8 cellular contexts compared by ENCODE assay signal in the genomic region with DNA sequence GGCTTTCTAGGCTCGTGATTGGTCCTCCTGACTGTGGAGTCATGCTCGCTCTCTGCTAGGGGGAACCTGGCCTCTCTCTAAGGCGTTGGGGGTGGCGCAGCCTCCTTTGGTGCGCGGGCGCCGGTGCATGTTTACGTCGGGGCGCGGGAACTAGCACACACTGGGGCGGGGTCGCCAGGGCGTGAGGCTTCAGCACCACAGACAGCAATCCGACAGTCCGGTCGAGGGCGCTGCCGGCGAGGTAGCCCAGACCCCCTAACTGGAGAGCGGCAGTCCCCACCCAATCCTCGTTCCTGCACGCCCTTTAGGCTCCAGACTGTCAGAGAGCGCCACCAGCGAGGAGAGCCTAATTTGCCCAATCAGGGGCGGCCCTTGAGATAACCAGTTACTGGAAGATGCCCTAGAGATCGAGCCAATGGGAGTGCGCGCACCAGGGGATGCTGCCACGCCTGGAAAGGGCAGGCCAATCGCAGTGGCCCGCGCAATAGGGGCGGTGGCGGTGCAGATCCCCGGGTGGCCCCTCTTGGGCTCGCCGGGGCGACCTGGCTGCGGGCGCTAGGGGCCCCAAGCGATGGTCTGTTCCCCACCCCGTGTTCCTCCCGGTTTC. TPM values are rescaled to one million over a fixed set of nuclear protein-coding genes. Genes with fewer than 3 reads are reported as not detected.
A peak's percentile ranks its signal among the peaks of the same experiment; 100 is the strongest.
DNase-seq lines count a peak whose midpoint lies in the region; ATAC-seq and TF ChIP-seq lines count a peak whose summit lies in the region.

No MANE protein-coding gene starts in this region.

- in situ Hi-C loops in GM18951 (cut with MboI; ENCODE audit: low sequenced_read_pairs, unreplicated experiment) = no loop called here

- peaks cover 46% of the 10 kb centered on the region for H3K27me3 ChIP-seq in AG04450 (ENCODE audit: control insufficient read depth, insufficient read depth, low read length)

- peak overlapping the region; percentile 51 for H3K4me3 ChIP-seq in AG04450 (ENCODE audit: low read depth, low read length)

- POLR2A ChIA-PET in AG04450 (lab: Yijun Ruan, JAX) = interaction anchor here (0.6 to 1.0 kb wide), 3 partner anchors 188 to 869 kb away, joined by 5 to 11 read pairs (median 10); no protein-coding TSS in a partner anchor

- DNase-seq in AG04450 (ENCODE audit: low read depth, low spot score) = peak; percentile 59
- DNase-seq in NCI-H524 treated with DMSO at 0.1 percent for 48 hours (lab: John Stamatoyannopoulos, UW) = peak; percentile 97
- DNase-seq in activated CD4-positive, alpha-beta T cell treated with anti-CD3 and anti-CD28 coated beads, Interleukin-2, amount 50 U/mL, for 1 hour = peak; percentile 49
- DNase-seq in effector CD4-positive, alpha-beta T cell = peak; percentile 20
- peak; percentile 83 to 88 for DNase-seq in lung microvascular endothelial cell (ENCODE audit: low read depth in 2 of 2)
- peak; percentile 41 for DNase-seq in stimulated activated CD8-positive, alpha-beta memory T cell treated with anti-CD3 and anti-CD28 coated beads, Interleukin-15, amount 100 ng/mL, for 24 hours (ENCODE audit: low read depth)

- no peak overlapping the region for H3K27ac ChIP-seq in AG04450 (ENCODE audit: low read depth, low read length)

- TF ChIP-seq CTCF in AG04450 (IDR thresholded peaks at IDR 0.05; ENCODE audit: low read depth, low read length) = no peak

- peaks cover 13% of the 10 kb centered on the region; the same call in 1 of the 2 replicates for H3K9me3 ChIP-seq in AG04450 (ENCODE audit: control insufficient read depth, insufficient read depth, low read length)

- ATAC-seq in HG03432 (IDR thresholded peaks at IDR 0.05; ENCODE audit: unreplicated experiment) = peak; percentile 77

- TF ChIP-seq POLR2A in GM18951 (IDR thresholded peaks at IDR 0.05; ENCODE audit: extremely low read depth, insufficient read depth, insufficient read length) = peak; percentile 43

- CTCF ChIA-PET in AG04450 (lab: Charles Lee) = interaction anchor here (0.6 to 2.2 kb wide), 30 partner anchors 8 to 356 kb away, joined by 3 to 22 read pairs (median 4); a partner anchor contains a TSS

RNA-seq across cellular contexts. Expression of a gene that starts 1.0 kb away (rescaled TPM):
- polyA plus RNA-seq in AG04450 (2011; rRNA removed) = not detected in 2 replicates
- 0.09 TPM in 1 of 2 replicates, not detected in the other for polyA minus RNA-seq in AG04450 (2011; rRNA and poly(A)+ RNA removed)
- total RNA-seq in lung microvascular endothelial cell = not detected in 2 replicates

RNA-seq across cellular contexts. Expression of a gene that starts 23.8 kb away (rescaled TPM):
- 1.7 and 2.1 TPM in 2 replicates for polyA plus RNA-seq in AG04450 (2011; rRNA removed)
- polyA minus RNA-seq in AG04450 (2011; rRNA and poly(A)+ RNA removed) = 3.4 and 3.5 TPM in 2 replicates
- 5.2 and 7.5 TPM in 2 replicates for total RNA-seq in lung microvascular endothelial cell

RNA-seq across cellular contexts. Expression of a gene that starts 46.4 kb away (rescaled TPM):
- polyA plus RNA-seq in AG04450 (2011; rRNA removed) = 125 and 165 TPM in 2 replicates
- polyA minus RNA-seq in AG04450 (2011; rRNA and poly(A)+ RNA removed) = 134 and 184 TPM in 2 replicates
- 103 and 132 TPM in 2 replicates for total RNA-seq in lung microvascular endothelial cell

RNA-seq across cellular contexts. Expression of a gene that starts 47.0 kb away (rescaled TPM):
- 0.09 and 0.21 TPM in 2 replicates for polyA plus RNA-seq in AG04450 (2011; rRNA removed)
- polyA minus RNA-seq in AG04450 (2011; rRNA and poly(A)+ RNA removed) = 0.14 TPM in 1 of 2 replicates, not detected in the other
- total RNA-seq in lung microvascular endothelial cell = under 0.01 TPM in 1 of 2 replicates, not detected in the other

RNA-seq across cellular contexts. Expression of a gene that starts 47.1 kb away (rescaled TPM):
- 28.2 and 29.3 TPM in 2 replicates for polyA plus RNA-seq in AG04450 (2011; rRNA removed)
- 55.4 and 56.3 TPM in 2 replicates for polyA minus RNA-seq in AG04450 (2011; rRNA and poly(A)+ RNA removed)
- total RNA-seq in lung microvascular endothelial cell = 21.4 and 23.8 TPM in 2 replicates

Comparison
In these comparisons a context has a peak if more than half of its experiments do, and no peak if none do; other contexts are left out.
1. DNase-seq: peak in every context shown above with its lines; median percentile 97 in NCI-H524 treated with DMSO at 0.1 percent for 48 hours; 86 in lung microvascular endothelial cell; 59 in AG04450; 49 in activated CD4-positive, alpha-beta T cell treated with anti-CD3 and anti-CD28 coated beads, Interleukin-2, amount 50 U/mL, for 1 hour; 41 in stimulated activated CD8-positive, alpha-beta memory T cell treated with anti-CD3 and anti-CD28 coated beads, Interleukin-15, amount 100 ng/mL, for 24 hours; 20 in effector CD4-positive, alpha-beta T cell.